Comparison of ENCODE assay signal across 1 cellular context in the genomic region with DNA sequence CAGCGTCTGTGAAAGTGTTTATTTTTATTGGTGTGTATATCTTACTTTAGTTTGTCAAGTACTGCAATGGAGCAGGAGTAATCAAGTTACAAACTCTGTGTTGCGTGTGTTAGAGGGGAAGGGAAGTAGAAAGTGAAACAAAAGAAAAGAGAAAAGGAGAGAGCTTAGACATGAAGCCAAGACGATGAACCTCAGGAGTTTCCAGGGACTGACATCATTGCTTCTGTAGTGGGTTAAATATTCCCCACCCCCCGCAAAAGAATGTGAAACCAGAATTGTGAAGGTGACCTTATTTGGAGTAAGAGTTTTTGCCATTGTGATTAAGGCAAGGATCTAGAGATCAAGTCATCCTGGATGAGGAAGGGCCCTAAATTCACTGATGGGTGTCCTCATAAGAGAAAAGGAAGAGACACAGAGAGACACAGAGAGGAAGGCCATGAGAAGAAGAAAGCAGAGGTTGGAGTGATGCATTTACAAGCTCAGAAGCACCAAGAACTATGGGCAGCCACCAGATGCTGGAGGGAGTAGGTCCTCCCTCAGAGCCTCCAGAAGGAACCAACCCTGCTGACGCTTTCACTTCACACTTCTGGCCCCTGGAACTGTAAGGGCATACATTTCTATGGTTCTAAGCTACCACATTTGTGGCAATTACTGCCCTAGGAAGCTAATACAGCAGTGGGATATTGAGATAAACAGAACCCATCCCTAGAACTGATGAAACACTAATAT.
TF ChIP-seq lines count a peak whose summit lies in the region.

No MANE protein-coding gene starts in this region.

TF ChIP-seq in HepG2, 621 proteins besides CTCF, POLR2A, EP300 and RAD21 (continued from another document):
- TF ChIP-seq, protein P1, sequence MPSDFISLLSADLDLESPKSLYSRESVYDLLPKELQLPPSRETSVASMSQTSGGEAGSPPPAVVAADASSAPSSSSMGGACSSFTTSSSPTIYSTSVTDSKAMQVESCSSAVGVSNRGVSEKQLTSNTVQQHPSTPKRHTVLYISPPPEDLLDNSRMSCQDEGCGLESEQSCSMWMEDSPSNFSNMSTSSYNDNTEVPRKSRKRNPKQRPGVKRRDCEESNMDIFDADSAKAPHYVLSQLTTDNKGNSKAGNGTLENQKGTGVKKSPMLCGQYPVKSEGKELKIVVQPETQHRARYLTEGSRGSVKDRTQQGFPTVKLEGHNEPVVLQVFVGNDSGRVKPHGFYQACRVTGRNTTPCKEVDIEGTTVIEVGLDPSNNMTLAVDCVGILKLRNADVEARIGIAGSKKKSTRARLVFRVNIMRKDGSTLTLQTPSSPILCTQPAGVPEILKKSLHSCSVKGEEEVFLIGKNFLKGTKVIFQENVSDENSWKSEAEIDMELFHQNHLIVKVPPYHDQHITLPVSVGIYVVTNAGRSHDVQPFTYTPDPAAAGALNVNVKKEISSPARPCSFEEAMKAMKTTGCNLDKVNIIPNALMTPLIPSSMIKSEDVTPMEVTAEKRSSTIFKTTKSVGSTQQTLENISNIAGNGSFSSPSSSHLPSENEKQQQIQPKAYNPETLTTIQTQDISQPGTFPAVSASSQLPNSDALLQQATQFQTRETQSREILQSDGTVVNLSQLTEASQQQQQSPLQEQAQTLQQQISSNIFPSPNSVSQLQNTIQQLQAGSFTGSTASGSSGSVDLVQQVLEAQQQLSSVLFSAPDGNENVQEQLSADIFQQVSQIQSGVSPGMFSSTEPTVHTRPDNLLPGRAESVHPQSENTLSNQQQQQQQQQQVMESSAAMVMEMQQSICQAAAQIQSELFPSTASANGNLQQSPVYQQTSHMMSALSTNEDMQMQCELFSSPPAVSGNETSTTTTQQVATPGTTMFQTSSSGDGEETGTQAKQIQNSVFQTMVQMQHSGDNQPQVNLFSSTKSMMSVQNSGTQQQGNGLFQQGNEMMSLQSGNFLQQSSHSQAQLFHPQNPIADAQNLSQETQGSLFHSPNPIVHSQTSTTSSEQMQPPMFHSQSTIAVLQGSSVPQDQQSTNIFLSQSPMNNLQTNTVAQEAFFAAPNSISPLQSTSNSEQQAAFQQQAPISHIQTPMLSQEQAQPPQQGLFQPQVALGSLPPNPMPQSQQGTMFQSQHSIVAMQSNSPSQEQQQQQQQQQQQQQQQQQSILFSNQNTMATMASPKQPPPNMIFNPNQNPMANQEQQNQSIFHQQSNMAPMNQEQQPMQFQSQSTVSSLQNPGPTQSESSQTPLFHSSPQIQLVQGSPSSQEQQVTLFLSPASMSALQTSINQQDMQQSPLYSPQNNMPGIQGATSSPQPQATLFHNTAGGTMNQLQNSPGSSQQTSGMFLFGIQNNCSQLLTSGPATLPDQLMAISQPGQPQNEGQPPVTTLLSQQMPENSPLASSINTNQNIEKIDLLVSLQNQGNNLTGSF (CRISPR knock-in tag; IDR thresholded peaks at IDR 0.05), result no peak
- no peak for TF ChIP-seq KAT2B (IDR thresholded peaks at IDR 0.05; ENCODE audit: borderline replicate concordance, low read depth, low read length)
- TF ChIP-seq ZNF883 (CRISPR knock-in tag; IDR thresholded peaks at IDR 0.05; ENCODE audit: not compliant biosample characterization), result no peak
- no peak for TF ChIP-seq RFX1 (IDR thresholded peaks at IDR 0.05)
- TF ChIP-seq, protein P2, sequence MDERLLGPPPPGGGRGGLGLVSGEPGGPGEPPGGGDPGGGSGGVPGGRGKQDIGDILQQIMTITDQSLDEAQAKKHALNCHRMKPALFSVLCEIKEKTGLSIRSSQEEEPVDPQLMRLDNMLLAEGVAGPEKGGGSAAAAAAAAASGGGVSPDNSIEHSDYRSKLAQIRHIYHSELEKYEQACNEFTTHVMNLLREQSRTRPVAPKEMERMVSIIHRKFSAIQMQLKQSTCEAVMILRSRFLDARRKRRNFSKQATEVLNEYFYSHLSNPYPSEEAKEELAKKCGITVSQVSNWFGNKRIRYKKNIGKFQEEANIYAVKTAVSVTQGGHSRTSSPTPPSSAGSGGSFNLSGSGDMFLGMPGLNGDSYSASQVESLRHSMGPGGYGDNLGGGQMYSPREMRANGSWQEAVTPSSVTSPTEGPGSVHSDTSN (CRISPR knock-in tag; IDR thresholded peaks at IDR 0.05), result no peak
